In genomic region chr4:1298461-1298860, GRCh38 we compare ENCODE assay signal across 32 cellular contexts. TPM values are rescaled to one million over a fixed set of nuclear protein-coding genes. Genes with fewer than 3 reads are reported as not detected.
A peak's percentile ranks its signal among the peaks of the same experiment; 100 is the strongest.
DNase-seq lines count a peak whose midpoint lies in the region; ATAC-seq, FAIRE-seq and TF ChIP-seq lines count a peak whose summit lies in the region.
"Had no signal": no experiment of that assay in that cellular context is flagged by ENCODE, and none has a peak within 500 bp of the region (broad histone marks: within the 10 kb centered on the region; RNA-seq: fewer than 3 reads in every experiment).

No MANE protein-coding gene starts in this region.

- H3K23ac ChIP-seq in H1 (ENCODE audit: insufficient read length) (no peak overlapping the region), trophoblast cell (ENCODE audit: low read length) (no peak overlapping the region)

- TF ChIP-seq RAD21 in H1 (IDR thresholded peaks at IDR 0.05 in 1 of 2, conservative IDR thresholded peaks at IDR 0.05 in 1 of 2; ENCODE audit: low read depth in 2 of 2, low read length in 2 of 2), result no peak

- POLR2A ChIA-PET in H1 (lab: Charles Lee; ENCODE audit: partially characterized antibody), result interaction anchor here (0.8 to 2.3 kb wide), 2 partner anchors 9 to 50 kb away, joined by 3 to 6 read pairs; partner anchors contain the start of gene MAEA

- no peak overlapping the region for H2AK5ac ChIP-seq in H1 (ENCODE audit: low read depth, low read length)
- H2AK5ac ChIP-seq in trophoblast cell (ENCODE audit: low read length), result no peak overlapping the region

- H4K5ac ChIP-seq in H1 (ENCODE audit: insufficient read length, low read depth, low read length), result no peak overlapping the region

- H3K27ac ChIP-seq in H1 (ENCODE audit: low read depth, low read length) (no peak overlapping the region), trophoblast cell (ENCODE audit: low read depth, low read length) (no peak overlapping the region), aorta (ENCODE audit: low read depth in 1 of 2, low read length in 2 of 2) (no peak overlapping the region)
- H3K27ac ChIP-seq: C4-2B, cardiac muscle cell, coronary artery, esophagus muscularis mucosa, pancreas, Peyer's patch, right atrium auricular region, tibial artery had no signal

- H3K14ac ChIP-seq in H1 (ENCODE audit: insufficient read length), result no peak overlapping the region
- no peak overlapping the region for H3K14ac ChIP-seq in trophoblast cell (ENCODE audit: low read length)

- H2BK12ac ChIP-seq in H1 (ENCODE audit: low read depth, low read length) (no peak overlapping the region), trophoblast cell (ENCODE audit: low read length) (no peak overlapping the region)

- TF ChIP-seq EP300 in H1 (IDR thresholded peaks at IDR 0.05; ENCODE audit: borderline replicate concordance in 1 of 2, low read depth in 2 of 2, low read length in 2 of 2), result no peak

- H3K9ac ChIP-seq in H1 (replicated peaks in 1 of 4; ENCODE audit: extremely low read depth in 1 of 4, low read depth in 3 of 4, low read length in 3 of 4), result no peak overlapping the region
- H3K9ac ChIP-seq in trophoblast cell (ENCODE audit: low read length), result no peak overlapping the region

- no peak for TF ChIP-seq CTCF in H1 (IDR thresholded peaks at IDR 0.05; ENCODE audit: control extremely low read depth in 1 of 3, insufficient read depth in 1 of 3, low read depth in 1 of 3, low read length in 3 of 3)

- H3K56ac ChIP-seq in H1 (replicated peaks; ENCODE audit: insufficient read length, low read depth, low read length), result no peak overlapping the region

- no peaks in the 10 kb centered on the region for H3K23me2 ChIP-seq in H1 (ENCODE audit: low read depth, low read length)

- no peak overlapping the region for H2BK20ac ChIP-seq in H1 (ENCODE audit: low read length)

- TF ChIP-seq POLR2A in H1 (IDR thresholded peaks at IDR 0.05; ENCODE audit: control extremely low read depth in 1 of 2, low read depth in 2 of 2, low read length in 2 of 2), result no peak

- H3K4me2 ChIP-seq in H1 (ENCODE audit: insufficient read depth in 1 of 2, low read depth in 2 of 2, low read length in 2 of 2) (no peak overlapping the region; a peak in 1 of 4 replicates), trophoblast cell (ENCODE audit: low read length) (no peak overlapping the region)

- ATAC-seq in aorta (ENCODE audit: low FRiP score), result no peak
- no peak for ATAC-seq in HG03159 (IDR thresholded peaks at IDR 0.05; ENCODE audit: unreplicated experiment)
- ATAC-seq: activated CD4-positive, alpha-beta T cell treated with anti-CD3 and anti-CD28 coated beads for 36 hours; activated CD8-positive, alpha-beta T cell treated with anti-CD3 and anti-CD28 coated beads, Interleukin-2, amount 10 ng/mL, durations not matched to agents 7 days and 5 days; HCT116; naive thymus-derived CD8-positive, alpha-beta T cell had no signal

- no peak overlapping the region for H4K12ac ChIP-seq in trophoblast cell (ENCODE audit: low read depth, low read length)

- intact Hi-C loops in aorta (cut with DNase I), result no loop called here

- H3K27me3 ChIP-seq in H1 (replicated peaks in 1 of 4; ENCODE audit: control insufficient read depth in 3 of 4, extremely low read depth in 1 of 4, insufficient read depth in 3 of 4, low read length in 3 of 4) (no peaks in the 10 kb centered on the region), trophoblast cell (ENCODE audit: insufficient read depth, low read length) (no peaks in the 10 kb centered on the region), aorta (ENCODE audit: control insufficient read depth in 1 of 2, insufficient read depth in 2 of 2, low read length in 1 of 2) (no peaks in the 10 kb centered on the region)
- H3K27me3 ChIP-seq: cardiac muscle cell, esophagus muscularis mucosa, pancreas, Peyer's patch, right atrium auricular region, tibial artery had no signal

- H3K79me2 ChIP-seq in H1 (ENCODE audit: control insufficient read depth in 1 of 2, insufficient read depth in 2 of 2, low read length in 2 of 2), result peaks cover 16 to 93% of the 10 kb centered on the region in 2 experiments; a peak in 3 of 4 replicates
- peaks cover 34% of the 10 kb centered on the region for H3K79me2 ChIP-seq in trophoblast cell (ENCODE audit: control insufficient read depth, insufficient read depth, low read length, poor library complexity)

- WGBS in H1 (ENCODE audit: extremely low coverage in 1 of 2, insufficient coverage in 1 of 2, insufficient read length in 1 of 2, insufficient replicate concordance in 2 of 2, low coverage in 1 of 2, low lambda C conversion rate in 2 of 2, missing lambda C conversion rate in 1 of 2), 2 experiments, result 96% methylated on average over 6 of the region's 7 CpGs; no CpG with 5 or more reads in 1 of the 2 experiments
- no CpG with 5 or more reads among the region's 7 CpGs for WGBS in trophoblast cell (ENCODE audit: extremely low coverage, insufficient coverage, insufficient read length)
- whole genome bisulfite sequencing in aorta, 2 donors, result 94 to 97% methylated on average over 7 of the region's 7 CpGs

- peaks cover 3 to 30% (median 13%) of the 10 kb centered on the region in 4 experiments for H3K4me1 ChIP-seq in H1 (replicated peaks in 1 of 4; ENCODE audit: control insufficient read depth in 3 of 4, insufficient read depth in 4 of 4, low read length in 3 of 4)
- peaks cover 0 to 3% of the 10 kb centered on the region in 2 experiments for H3K4me1 ChIP-seq in trophoblast cell (ENCODE audit: control insufficient read depth in 1 of 2, insufficient read depth in 2 of 2, low read length in 2 of 2)
- H3K4me1 ChIP-seq in aorta (ENCODE audit: control insufficient read depth in 1 of 2, insufficient read depth in 2 of 2, low read length in 2 of 2), result no peaks in the 10 kb centered on the region

- H2AFZ ChIP-seq in H1 (ENCODE audit: low read length) (no peak overlapping the region), trophoblast cell (ENCODE audit: insufficient read depth, low read length, poor library complexity) (no peak overlapping the region)

- 0 out of 2 replicates have a peak overlapping the region, but pooled peaks have one; percentile 31 for H2BK15ac ChIP-seq in H1 (ENCODE audit: low read length)

- H3K4ac ChIP-seq in H1 (replicated peaks; ENCODE audit: insufficient read length, low read depth, low read length), result no peak overlapping the region
- H3K4ac ChIP-seq in trophoblast cell (ENCODE audit: low read depth, low read length), result peak overlapping the region; percentile 8

- H3K36me3 ChIP-seq in H1 (ENCODE audit: control insufficient read depth in 2 of 4, insufficient read depth in 4 of 4, low read length in 3 of 4) (peaks cover 2 to 24% (median 3%) of the 10 kb centered on the region in 4 experiments; a peak in 6 of 8 replicates), trophoblast cell (ENCODE audit: control insufficient read depth in 1 of 2, insufficient read depth in 2 of 2, low read length in 2 of 2) (peaks cover 44 to 57% of the 10 kb centered on the region in 2 experiments), aorta (ENCODE audit: control insufficient read depth in 1 of 2, insufficient read depth in 2 of 2, low read length in 1 of 2) (no peaks in the 10 kb centered on the region)
- H3K36me3 ChIP-seq: cardiac muscle cell had no signal

- H3K9me3 ChIP-seq in H1 (ENCODE audit: insufficient read depth in 2 of 2, low read depth in 1 of 2, low read length in 1 of 2) (no peaks in the 10 kb centered on the region), trophoblast cell (ENCODE audit: insufficient read depth, low read depth, low read length) (peaks cover 2% of the 10 kb centered on the region), aorta (ENCODE audit: control insufficient read depth, low read length) (no peaks in the 10 kb centered on the region)
- H3K9me3 ChIP-seq: esophagus muscularis mucosa, pancreas, Peyer's patch, right atrium auricular region, tibial artery had no signal

- no peak for FAIRE-seq in H1 (lab: Jason Lieb, UNC)
- FAIRE-seq: astrocyte, pancreas had no signal

- CTCF ChIA-PET in H1 (lab: Charles Lee; ENCODE audit: partially characterized antibody), result interaction anchor here (0.6 to 2.0 kb wide), 3 partner anchors 11 to 56 kb away, joined by 3 to 7 read pairs (median 3); no protein-coding TSS in a partner anchor

- peak; percentile 39 for DNase-seq in activated effector memory CD4-positive, alpha-beta T cell treated with anti-CD3 and anti-CD28 coated beads, Interleukin-2, amount 50 U/mL, for 16 hours
- no peak for DNase-seq in activated effector memory CD4-positive, alpha-beta T cell treated with Interleukin-2 at 50 U/mL for 16 hours
- DNase-seq in H1 (ENCODE audit: low read depth in 1 of 2, low spot score in 2 of 2), result no peak
- no peak for DNase-seq in trophoblast cell
- DNase-seq in aorta, result peak; percentile 12 to 58
- DNase-seq in kidney tubule cell (ENCODE audit: low spot score), result no peak
- no peak for DNase-seq in stimulated activated CD8-positive, alpha-beta memory T cell treated with anti-CD3 and anti-CD28 coated beads, Interleukin-4, amount 100 ng/mL, for 48 hours
- DNase-seq: 8988T; activated CD4-positive, alpha-beta T cell treated with anti-CD3 and anti-CD28 coated beads for 36 hours; activated CD8-positive, alpha-beta T cell treated with anti-CD3 and anti-CD28 coated beads, Interleukin-2, amount 10 ng/mL, durations not matched to agents 7 days and 5 days; activated gamma-delta T cell; foreskin fibroblast; NCI-H1694; NCI-H446 treated with DMSO at 0.1 percent for 48 hours; NCI-H774; SIG-M5; stimulated activated CD4-positive, alpha-beta T cell treated with anti-CD3 and anti-CD28 coated beads, Interleukin-2, amount 100 ng/mL, for 48 hours; SW 1271; T-helper 9 cell; tibial artery had no signal

- H3K4me3 ChIP-seq in H1 (ENCODE audit: extremely low read depth in 1 of 4, insufficient read depth in 2 of 4, low read depth in 3 of 4, low read length in 4 of 4) (no peak overlapping the region), trophoblast cell (ENCODE audit: low read depth, low read length) (no peak overlapping the region), aorta (ENCODE audit: low read length in 2 of 2) (no peak overlapping the region)
- H3K4me3 ChIP-seq: cardiac muscle cell, coronary artery, esophagus muscularis mucosa, lung, pancreas, Peyer's patch, right atrium auricular region, tibial artery had no signal

- H3K79me1 ChIP-seq in H1 (ENCODE audit: low read depth, low read length) (peaks cover 30% of the 10 kb centered on the region), trophoblast cell (ENCODE audit: low read length) (no peaks in the 10 kb centered on the region)

- peaks cover 39 to 41% of the 10 kb centered on the region in 2 experiments for H4K20me1 ChIP-seq in H1 (replicated peaks in 1 of 2; ENCODE audit: control insufficient read depth in 1 of 2, insufficient read depth in 2 of 2, low read length in 2 of 2)

- H2BK5ac ChIP-seq in H1 (ENCODE audit: low read depth, low read length), result no peak overlapping the region
- H2BK5ac ChIP-seq in trophoblast cell (ENCODE audit: low read depth, low read length, poor library complexity), result no peak overlapping the region

- no peak overlapping the region for H4K91ac ChIP-seq in H1 (replicated peaks; ENCODE audit: insufficient read length, low read length)
- no peak overlapping the region for H4K91ac ChIP-seq in trophoblast cell (ENCODE audit: low read depth, low read length)

- H3K18ac ChIP-seq in H1 (ENCODE audit: extremely low read depth, low read length) (no peak overlapping the region; the same call in 1 of the 2 replicates), trophoblast cell (ENCODE audit: low read length) (no peak overlapping the region)

- H2BK120ac ChIP-seq in H1 (replicated peaks; ENCODE audit: low read depth, low read length) (no peak overlapping the region), trophoblast cell (ENCODE audit: insufficient read depth, low read length, poor library complexity) (no peak overlapping the region)

- H4K8ac ChIP-seq in H1 (ENCODE audit: extremely low read depth, insufficient read depth, low read length) (peak overlapping the region; percentile 59; the same call in 1 of the 2 replicates), trophoblast cell (ENCODE audit: low read depth, low read length) (no peak overlapping the region)

RNA-seq across cellular contexts. Expression of gene MAEA, which starts 8.8 kb away (rescaled TPM):
- 75.3 and 75.8 TPM in 2 replicates for total RNA-seq in H1 (2021; fragmentation: NEBNext Ultra II Directional; extraction: Animal tissue kit (Norgen Biotek cat#: 25700))
- polyA plus RNA-seq in H1 (2011; rRNA removed) (133 and 166 TPM in 2 replicates), aorta (10 to 100 TPM; 32.4 to 62.0 TPM)
- 136 TPM for polyA plus RNA-seq in H1 (2011; cell fraction: cytosol; rRNA removed)
- 178 TPM for polyA plus RNA-seq in H1 (2011; cell fraction: nucleus; rRNA removed)
- 65.1 to 86.6 TPM (median 84.3 TPM) in 4 replicates for polyA plus RNA-seq in H1 (2012, experiment 1 of 2)
- polyA plus RNA-seq in H1 (2012, experiment 2 of 2), result 68.5 TPM
- 51.3 TPM for polyA plus RNA-seq in H1 (2013, experiment 1 of 2)
- 48.3 TPM for polyA plus RNA-seq in H1 (2013, experiment 2 of 2)
- polyA minus RNA-seq in H1 (2011; rRNA and poly(A)+ RNA removed), result 55.7 and 65.9 TPM in 2 replicates
- polyA minus RNA-seq in H1 (2011; cell fraction: cytosol; rRNA and poly(A)+ RNA removed), result 67.3 TPM
- 68.6 TPM for polyA minus RNA-seq in H1 (2011; cell fraction: nucleus; rRNA and poly(A)+ RNA removed)
- polyA plus RNA-seq in trophoblast cell (2013), result 58.8 and 59.3 TPM in 2 replicates
- total RNA-seq in aorta, result 10 to 100 TPM; 49.8 to 61.3 TPM

RNA-seq across cellular contexts. Expression of gene UVSSA, which starts 48.5 kb away (rescaled TPM):
- 19.0 and 19.4 TPM in 2 replicates for total RNA-seq in H1 (2021; fragmentation: NEBNext Ultra II Directional; extraction: Animal tissue kit (Norgen Biotek cat#: 25700))
- polyA plus RNA-seq in H1 (2011; rRNA removed) (14.5 and 21.1 TPM in 2 replicates), aorta (10 to 100 TPM in 1 of 2 donors, 1 to 10 TPM in 1; 2.3 to 12.7 TPM)
- polyA plus RNA-seq in H1 (2011; cell fraction: cytosol; rRNA removed), result 14.8 TPM
- 106 TPM for polyA plus RNA-seq in H1 (2011; cell fraction: nucleus; rRNA removed)
- polyA plus RNA-seq in H1 (2012, experiment 1 of 2), result 17.0 to 21.8 TPM (median 19.1 TPM) in 4 replicates
- 2.3 TPM for polyA plus RNA-seq in H1 (2012, experiment 2 of 2)
- polyA plus RNA-seq in H1 (2013, experiment 1 of 2), result 9.4 TPM
- polyA plus RNA-seq in H1 (2013, experiment 2 of 2), result 8.0 TPM
- polyA minus RNA-seq in H1 (2011; rRNA and poly(A)+ RNA removed), result 7.8 and 8.3 TPM in 2 replicates
- 13.4 TPM for polyA minus RNA-seq in H1 (2011; cell fraction: cytosol; rRNA and poly(A)+ RNA removed)
- polyA minus RNA-seq in H1 (2011; cell fraction: nucleus; rRNA and poly(A)+ RNA removed), result 25.9 TPM
- 8.1 and 8.5 TPM in 2 replicates for polyA plus RNA-seq in trophoblast cell (2013)
- 10 to 100 TPM; 19.9 to 33.5 TPM for total RNA-seq in aorta

RNA-seq across cellular contexts. Expression of gene CTBP1, which starts 49.5 kb away (rescaled TPM):
- 128 and 132 TPM in 2 replicates for total RNA-seq in H1 (2021; fragmentation: NEBNext Ultra II Directional; extraction: Animal tissue kit (Norgen Biotek cat#: 25700))
- polyA plus RNA-seq in H1 (2011; rRNA removed) (185 and 308 TPM in 2 replicates), aorta (10 to 100 TPM; 66.4 to 96.5 TPM)
- 211 TPM for polyA plus RNA-seq in H1 (2011; cell fraction: cytosol; rRNA removed)
- 631 TPM for polyA plus RNA-seq in H1 (2011; cell fraction: nucleus; rRNA removed)
- polyA plus RNA-seq in H1 (2012, experiment 1 of 2), result 85.5 to 186 TPM (median 163 TPM) in 4 replicates
- polyA plus RNA-seq in H1 (2012, experiment 2 of 2), result 85.3 TPM
- 72.7 TPM for polyA plus RNA-seq in H1 (2013, experiment 1 of 2)
- polyA plus RNA-seq in H1 (2013, experiment 2 of 2), result 71.3 TPM
- polyA minus RNA-seq in H1 (2011; rRNA and poly(A)+ RNA removed), result 83.5 and 84.0 TPM in 2 replicates
- 128 TPM for polyA minus RNA-seq in H1 (2011; cell fraction: cytosol; rRNA and poly(A)+ RNA removed)
- polyA minus RNA-seq in H1 (2011; cell fraction: nucleus; rRNA and poly(A)+ RNA removed), result 95.0 TPM
- polyA plus RNA-seq in trophoblast cell (2013), result 76.4 and 79.7 TPM in 2 replicates
- total RNA-seq in aorta, result 100 to 1,000 TPM; 111 to 145 TPM

Comparison
In these comparisons a context has a peak if more than half of its experiments do, and no peak if none do; other contexts are left out.
1. DNase-seq: peak in activated effector memory CD4-positive, alpha-beta T cell treated with anti-CD3 and anti-CD28 coated beads, Interleukin-2, amount 50 U/mL, for 16 hours (single experiment) and aorta (2 of 2); none in activated effector memory CD4-positive, alpha-beta T cell treated with Interleukin-2 at 50 U/mL for 16 hours (single experiment), H1 (0 of 2), trophoblast cell (0 of 2), kidney tubule cell (single experiment) and stimulated activated CD8-positive, alpha-beta memory T cell treated with anti-CD3 and anti-CD28 coated beads, Interleukin-4, amount 100 ng/mL, for 48 hours (single experiment).